29 cellular contexts compared by ENCODE assay signal in genomic region chr14:49915085-49915484, GRCh38. TPM values are rescaled to one million over a fixed set of nuclear protein-coding genes. Genes with fewer than 3 reads are reported as not detected.
DNase-seq lines count a peak whose midpoint lies in the region; ATAC-seq, FAIRE-seq and TF ChIP-seq lines count a peak whose summit lies in the region.
"Had no signal": no experiment of that assay in that cellular context is flagged by ENCODE, and none has a peak within 500 bp of the region (broad histone marks: within the 10 kb centered on the region; RNA-seq: fewer than 3 reads in every experiment).

No MANE protein-coding gene starts in this region.

- H3K9me3 ChIP-seq in mesenchymal stem cell (ENCODE audit: control insufficient read depth, low read length) (no peaks in the 10 kb centered on the region), heart right ventricle (no peaks in the 10 kb centered on the region)
- H3K9me3 ChIP-seq: BLaER1 treated with 17β-estradiol and CSF1 and Interleukin-3, amounts not matched to agents 10 nM and 100 nM; lower lobe of right lung; MG63; SJSA1; thyroid gland had no signal

- peak overlapping the region; percentile 28 for H3K27ac ChIP-seq in VCaP
- H3K27ac ChIP-seq in mesenchymal stem cell (ENCODE audit: low read length, poor library complexity, severe bottlenecking): no peak overlapping the region
- no peak overlapping the region for H3K27ac ChIP-seq in heart right ventricle
- H3K27ac ChIP-seq: BLaER1 treated with 17β-estradiol and CSF1 and Interleukin-3, amounts not matched to agents 10 nM and 100 nM; foreskin keratinocyte; lower lobe of right lung; SJSA1; thyroid gland had no signal

- intact Hi-C loops in heart right ventricle (cut with DNase I): loop anchor here in 1 of 10 donors (10.0 kb wide), 1 partner anchor 50 kb away; no protein-coding TSS in a partner anchor

- H3K14ac ChIP-seq in mesenchymal stem cell (ENCODE audit: low read length in 2 of 2): no peak overlapping the region

- H2BK12ac ChIP-seq in mesenchymal stem cell (ENCODE audit: low read length in 2 of 2): no peak overlapping the region

- no peak overlapping the region for H2BK15ac ChIP-seq in mesenchymal stem cell (ENCODE audit: low read depth, poor library complexity, severe bottlenecking)

- no peak overlapping the region for H3K18ac ChIP-seq in mesenchymal stem cell (ENCODE audit: low read depth in 1 of 2, low read length in 2 of 2)

- no peak overlapping the region for H2BK120ac ChIP-seq in mesenchymal stem cell (ENCODE audit: low read depth, low read length)

- peak overlapping the region; percentile 61 for H2AFZ ChIP-seq in mesenchymal stem cell (ENCODE audit: low read depth, low read length)
- H2AFZ ChIP-seq: GM23338 had no signal

- POLR2A ChIA-PET in HEK293T (lab: Yijun Ruan, JAX): interaction anchor here (1.5 kb wide), 1 partner anchor 53 kb away, joined by 4 read pairs; no protein-coding TSS in a partner anchor

- DNase-seq in NOMO-1 treated with DMSO at 0.1 percent for 48 hours (lab: John Stamatoyannopoulos, UW; ENCODE audit: unreplicated experiment) (peak; percentile 39), NOMO-1 (lab: John Stamatoyannopoulos, UW; ENCODE audit: unreplicated experiment in 2 of 2) (no peak), mesenchymal stem cell (no peak), urothelium cell line (ENCODE audit: low spot score) (no peak), HEK293T (ENCODE audit: extremely low spot score) (no peak), heart right ventricle (no peak)
- DNase-seq in activated CD4-positive, alpha-beta T cell treated with anti-CD3 and anti-CD28 coated beads, Interleukin-2, amount 50 U/mL, for 1 hour: no peak
- DNase-seq: ACHN; activated CD4-positive, alpha-beta T cell treated with anti-CD3 and anti-CD28 coated beads, Interleukin-2, amount 50 U/mL, for 4 hours; activated CD8-positive, alpha-beta memory T cell treated with anti-CD3 and anti-CD28 coated beads, Interleukin-2, amount 50 U/mL, for 4 hours; cerebellar nuclear complex; effector CD4-positive, alpha-beta T cell; foreskin keratinocyte; immature natural killer cell; lower lobe of right lung; MG63; NCI-H1417 treated with DMSO at 0.1 percent for 48 hours; NCI-H2171; NCI-H748 treated with DMSO at 0.1 percent for 48 hours; stimulated activated CD4-positive, alpha-beta T cell treated with anti-CD3 and anti-CD28 coated beads, Interleukin-4, amount 100 ng/mL, for 24 hours; T-helper 17 cell; thyroid gland had no signal

- H3K4me1 ChIP-seq in mesenchymal stem cell (ENCODE audit: control insufficient read depth, insufficient read depth, low read depth, low read length) (peaks cover 3% of the 10 kb centered on the region), heart right ventricle (peaks cover 0 to 18% (median 3%) of the 10 kb centered on the region in 9 donors)

- H3K79me1 ChIP-seq in mesenchymal stem cell (replicated peaks; ENCODE audit: low read length, poor library complexity, severe bottlenecking): peaks cover 2% of the 10 kb centered on the region

- H3K27me3 ChIP-seq in mesenchymal stem cell (ENCODE audit: control insufficient read depth in 1 of 2, insufficient read depth in 1 of 2, low read length in 2 of 2) (no peaks in the 10 kb centered on the region), heart right ventricle (no peaks in the 10 kb centered on the region)
- H3K27me3 ChIP-seq: BLaER1 treated with 17β-estradiol and CSF1 and Interleukin-3, amounts not matched to agents 10 nM and 100 nM; foreskin keratinocyte; MG63; SJSA1; thyroid gland had no signal

- CTCF ChIA-PET in HEK293T (lab: Yijun Ruan, JAX): interaction anchor here (0.7 to 0.8 kb wide), 2 partner anchors 42 to 146 kb away, joined by 3 read pairs; no protein-coding TSS in a partner anchor

- H3K4me2 ChIP-seq in mesenchymal stem cell (ENCODE audit: low read length, poor library complexity, severe bottlenecking): no peak overlapping the region
- H3K4me2 ChIP-seq: GM23338 had no signal

- no peak overlapping the region for H4K91ac ChIP-seq in mesenchymal stem cell (ENCODE audit: low read length)

- H2AK5ac ChIP-seq in mesenchymal stem cell (ENCODE audit: low read length, severe bottlenecking): no peak overlapping the region

- H4K8ac ChIP-seq in mesenchymal stem cell (ENCODE audit: low read length): no peak overlapping the region

- no peak overlapping the region for H3K9ac ChIP-seq in mesenchymal stem cell (ENCODE audit: low read length)
- H3K9ac ChIP-seq: BLaER1 treated with 17β-estradiol and CSF1 and Interleukin-3, amounts not matched to agents 10 nM and 100 nM had no signal

- H3K4ac ChIP-seq in mesenchymal stem cell (ENCODE audit: low read depth in 1 of 2, low read length in 2 of 2): no peak overlapping the region

- no peak overlapping the region for H3K4me3 ChIP-seq in mesenchymal stem cell (ENCODE audit: insufficient read depth in 1 of 2, low read depth in 1 of 2, low read length in 2 of 2)
- H3K4me3 ChIP-seq in heart right ventricle: no peak overlapping the region
- H3K4me3 ChIP-seq: BLaER1 treated with 17β-estradiol and CSF1 and Interleukin-3, amounts not matched to agents 10 nM and 100 nM; GM23338; lower lobe of right lung; MG63; SJSA1; thyroid gland had no signal

- ATAC-seq in heart right ventricle: no peak
- ATAC-seq: activated naive CD4-positive, alpha-beta T cell treated with anti-CD3 and anti-CD28 coated beads, Interleukin-2, amount 50 U/mL, for 72 hours; activated T-helper 17 cell treated with anti-CD3 and anti-CD28 coated beads, Interleukin-2, amount 50 U/mL, for 72 hours; foreskin keratinocyte; GM23338; lower lobe of right lung; T-helper 17 cell had no signal

- peak; percentile 46 for FAIRE-seq in urothelium cell line (lab: Jason Lieb, UNC)
- FAIRE-seq: RCC 7860 had no signal

- H2BK5ac ChIP-seq in mesenchymal stem cell (ENCODE audit: low read depth, low read length, poor library complexity, severe bottlenecking): no peak overlapping the region

- H3K36me3 ChIP-seq in mesenchymal stem cell (ENCODE audit: control insufficient read depth in 1 of 2, insufficient read depth in 2 of 2, low read depth in 1 of 2, low read length in 2 of 2) (no peaks in the 10 kb centered on the region), heart right ventricle (no peaks in the 10 kb centered on the region)
- H3K36me3 ChIP-seq: BLaER1 treated with 17β-estradiol and CSF1 and Interleukin-3, amounts not matched to agents 10 nM and 100 nM; lower lobe of right lung; MG63; SJSA1; thyroid gland had no signal

- TF ChIP-seq CTCF in VCaP (conservative IDR thresholded peaks at IDR 0.05) (no peak), heart right ventricle (IDR thresholded peaks at IDR 0.05) (no peak)

- H3K23ac ChIP-seq in mesenchymal stem cell (ENCODE audit: low read length in 2 of 2): no peak overlapping the region

TF ChIP-seq in HEK293T, 16 proteins besides CTCF, POLR2A, EP300 and RAD21:
- no peak for TF ChIP-seq TARDBP (IDR thresholded peaks at IDR 0.05)

RNA-seq across cellular contexts. Expression of gene ARF6, which starts 22.2 kb away (rescaled TPM):
- polyA plus RNA-seq in mesenchymal stem cell (2013, experiment 1 of 2): 48.0 TPM
- polyA plus RNA-seq in mesenchymal stem cell (2013, experiment 2 of 2): 49.0 TPM
- total RNA-seq in heart right ventricle: 10 to 100 TPM; 19.0 to 40.5 (median 25.5) TPM
- 10 to 100 TPM; 11.0 to 19.7 TPM for polyA plus RNA-seq in heart right ventricle
